ENCODE assay signal across 19 cellular contexts in the genomic region with DNA sequence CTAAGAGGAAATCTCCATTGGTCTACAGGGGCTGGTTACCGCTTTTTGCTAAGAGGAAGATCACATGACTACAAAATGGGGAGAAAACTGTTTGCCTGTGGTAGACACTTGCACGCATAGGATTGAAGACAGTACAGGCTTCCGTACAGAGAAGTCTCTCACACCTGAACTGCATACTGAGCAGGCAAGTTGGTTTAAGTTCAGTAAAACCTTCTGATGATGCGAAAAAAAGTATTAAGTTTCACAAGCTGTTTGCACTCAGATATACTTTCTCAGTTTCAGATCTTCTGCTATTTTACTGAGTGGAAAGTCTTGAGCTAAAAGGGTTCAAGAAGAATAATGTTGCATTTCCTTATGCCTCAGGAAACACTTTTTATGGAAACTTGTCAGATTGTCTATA.
DNase-seq lines count a peak whose midpoint lies in the region; ATAC-seq and TF ChIP-seq lines count a peak whose summit lies in the region.
"Had no signal": no experiment of that assay in that cellular context is flagged by ENCODE, and none has a peak within 500 bp of the region (broad histone marks: within the 10 kb centered on the region; RNA-seq: fewer than 3 reads in every experiment).

No MANE protein-coding gene starts in this region.

- no peak overlapping the region for H2AFZ ChIP-seq in MM.1S (ENCODE audit: low read length)

- no peak overlapping the region for H3K4me3 ChIP-seq in MM.1S (ENCODE audit: low read length)
- H3K4me3 ChIP-seq: Peyer's patch, SK-N-MC had no signal

- DNase-seq in MM.1S (peak; percentile 93), activated gamma-delta T cell treated with Interleukin-2 at 50 U/mL for 16 hours (no peak), NCI-H2171 (lab: John Stamatoyannopoulos, UW) (no peak), DMS53 (lab: John Stamatoyannopoulos, UW) (no peak), 8988T (no peak)
- DNase-seq: DMS 273 treated with DMSO at 0.1 percent for 48 hours, GF-D8, H9, NCI-H1417, NCI-H187 treated with DMSO at 0.1 percent for 48 hours, NCI-H748 treated with DMSO at 0.1 percent for 48 hours, Peyer's patch, Right ventricle myocardium superior had no signal

- no peak overlapping the region for H3K9ac ChIP-seq in MM.1S (ENCODE audit: low read length)

- H3K4me1 ChIP-seq in MM.1S (ENCODE audit: low read length), result peaks cover 19% of the 10 kb centered on the region
- H3K4me1 ChIP-seq: Peyer's patch had no signal

- H4K20me1 ChIP-seq in MM.1S (ENCODE audit: insufficient read depth, low read length), result no peaks in the 10 kb centered on the region

- H3F3A ChIP-seq in MM.1S (ENCODE audit: insufficient read depth, low read length), result peaks cover 15% of the 10 kb centered on the region

- no peaks in the 10 kb centered on the region for H3K79me2 ChIP-seq in MM.1S (ENCODE audit: low read length)

- H3K9me3 ChIP-seq in MM.1S (replicated peaks; ENCODE audit: insufficient read depth, low read length), result no peaks in the 10 kb centered on the region
- H3K9me3 ChIP-seq: Peyer's patch had no signal

- TF ChIP-seq CTCF in MM.1S (IDR thresholded peaks at IDR 0.05; ENCODE audit: low read length), result no peak

- no peaks in the 10 kb centered on the region for H3K36me3 ChIP-seq in MM.1S (replicated peaks; ENCODE audit: insufficient read depth, low read length)
- H3K36me3 ChIP-seq: Peyer's patch had no signal

- H3K27ac ChIP-seq in MM.1S (ENCODE audit: low read length), result peak overlapping the region; percentile 51
- H3K27ac ChIP-seq: C4-2B, HL-60, Peyer's patch, SK-N-MC had no signal

- H3K4me2 ChIP-seq in MM.1S (ENCODE audit: low read depth, low read length), result peak overlapping the region; percentile 52; the same call in 1 of the 2 replicates

- H3K27me3 ChIP-seq in MM.1S (replicated peaks; ENCODE audit: insufficient read depth, low read length), result peaks cover 15% of the 10 kb centered on the region; the same call in 1 of the 2 replicates
- H3K27me3 ChIP-seq: Peyer's patch had no signal

- H3K9me2 ChIP-seq in MM.1S (replicated peaks; ENCODE audit: insufficient read depth, low read length), result no peaks in the 10 kb centered on the region

- peak; percentile 74 for ATAC-seq in GM18511 (IDR thresholded peaks at IDR 0.05; ENCODE audit: unreplicated experiment)
- ATAC-seq in GM19395 (IDR thresholded peaks at IDR 0.05; ENCODE audit: unreplicated experiment), result peak; percentile 85
- peak; percentile 63 for ATAC-seq in HG02938 (IDR thresholded peaks at IDR 0.05; ENCODE audit: unreplicated experiment)
